23 cellular contexts compared by ENCODE assay signal in the genomic region with DNA sequence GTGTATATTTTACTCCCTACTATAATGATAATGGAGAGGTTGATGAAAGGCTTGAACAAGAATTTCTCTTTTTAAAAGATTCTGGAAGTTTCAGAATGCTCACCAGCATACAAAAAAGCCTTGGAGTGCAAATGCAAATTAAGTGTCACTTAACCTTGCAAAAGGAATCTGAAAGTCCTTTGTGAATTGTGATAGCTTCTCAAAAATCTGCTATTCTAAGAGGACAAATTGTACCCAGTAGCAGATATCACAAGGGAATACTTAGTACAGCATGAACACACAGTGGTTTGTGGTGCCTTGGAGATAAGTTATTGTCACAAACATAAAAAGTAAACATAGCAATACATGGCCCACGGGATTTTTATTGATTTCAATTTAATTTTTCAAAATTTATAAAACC.
"Had no signal": no experiment of that assay in that cellular context is flagged by ENCODE, and none has a peak within 500 bp of the region (broad histone marks: within the 10 kb centered on the region; RNA-seq: fewer than 3 reads in every experiment).

No MANE protein-coding gene starts in this region.

- H3K9me3 ChIP-seq: adrenal gland, ascending aorta, breast epithelium, sigmoid colon, upper lobe of left lung had no signal

- H3K36me3 Mint-ChIP-seq: activated CD8-positive, alpha-beta memory T cell treated with anti-CD3 and anti-CD28 coated beads, Interleukin-2, amount 10 ng/mL, durations not matched to agents 7 days and 5 days; activated naive CD8-positive, alpha-beta T cell; stimulated activated naive B cell treated with anti-CD40 and anti-IgM and Interleukin-4, amounts not matched to agents 10 μg/mL and 1 μg/mL and 100 μg/mL, for 72 hours had no signal

- H3K4me1 ChIP-seq: adrenal gland, ascending aorta, breast epithelium, foreskin keratinocyte, sigmoid colon, upper lobe of left lung had no signal

- H3K27me3 ChIP-seq: adrenal gland, ascending aorta, breast epithelium, foreskin keratinocyte, sigmoid colon, upper lobe of left lung had no signal

- H3K27ac ChIP-seq: adrenal gland, ascending aorta, breast epithelium, foreskin keratinocyte, left ventricle myocardium inferior, sigmoid colon, upper lobe of left lung had no signal

- H3K27me3 Mint-ChIP-seq: activated CD8-positive, alpha-beta memory T cell treated with anti-CD3 and anti-CD28 coated beads, Interleukin-2, amount 10 ng/mL, durations not matched to agents 7 days and 5 days; activated T-helper 17 cell treated with anti-CD3 and anti-CD28 coated beads, Interleukin-2, amount 50 U/mL, for 72 hours; stimulated activated naive B cell treated with anti-CD40 and anti-IgM and Interleukin-4, amounts not matched to agents 10 μg/mL and 1 μg/mL and 100 μg/mL, for 72 hours had no signal

- H3K27ac Mint-ChIP-seq: activated CD8-positive, alpha-beta memory T cell treated with anti-CD3 and anti-CD28 coated beads, Interleukin-2, amount 10 ng/mL, durations not matched to agents 7 days and 5 days; activated CD8-positive, alpha-beta T cell treated with anti-CD3 and anti-CD28 coated beads for 36 hours; activated naive CD8-positive, alpha-beta T cell; activated T-helper 17 cell treated with anti-CD3 and anti-CD28 coated beads, Interleukin-2, amount 50 U/mL, for 72 hours; nephron; stimulated activated naive B cell treated with anti-CD40 and anti-IgM and Interleukin-4, amounts not matched to agents 10 μg/mL and 1 μg/mL and 100 μg/mL, for 72 hours had no signal

- H3K4me3 ChIP-seq: adrenal gland, ascending aorta, breast epithelium, left ventricle myocardium inferior, sigmoid colon, smooth muscle cell, upper lobe of left lung had no signal

- H3K4me2 ChIP-seq: smooth muscle cell had no signal

- H3K36me3 ChIP-seq: adrenal gland, ascending aorta, breast epithelium, left ventricle myocardium inferior, sigmoid colon, upper lobe of left lung had no signal

- DNase-seq: activated CD4-positive, alpha-beta T cell treated with anti-CD3 and anti-CD28 coated beads for 48 hours; activated CD8-positive, alpha-beta memory T cell treated with anti-CD3 and anti-CD28 coated beads, Interleukin-2, amount 10 ng/mL, durations not matched to agents 7 days and 5 days; activated CD8-positive, alpha-beta T cell treated with anti-CD3 and anti-CD28 coated beads for 36 hours; activated T-cell treated with anti-CD3 and anti-CD28 coated beads, Interleukin-2, amount 50 U/mL, for 1 hour; adrenal gland; cerebellar nuclear complex; cortex of kidney; erythroblast; foreskin keratinocyte; left ventricle myocardium inferior; retina; sigmoid colon; stimulated activated CD4-positive, alpha-beta T cell treated with anti-CD3 and anti-CD28 coated beads, Interleukin-15, amount 100 ng/mL, for 24 hours; stimulated activated CD4-positive, alpha-beta T cell treated with anti-CD3 and anti-CD28 coated beads, Interleukin-2, amount 100 ng/mL, for 48 hours; stimulated activated CD8-positive, alpha-beta memory T cell treated with anti-CD3 and anti-CD28 coated beads, Interleukin-4, amount 100 ng/mL, for 48 hours; stimulated activated naive B cell treated with anti-CD40 and anti-IgM and Interleukin-4, amounts not matched to agents 10 μg/mL and 1 μg/mL and 100 μg/mL, for 72 hours; upper lobe of left lung had no signal

- ATAC-seq: activated CD8-positive, alpha-beta memory T cell treated with anti-CD3 and anti-CD28 coated beads, Interleukin-2, amount 10 ng/mL, durations not matched to agents 7 days and 5 days; activated CD8-positive, alpha-beta T cell treated with anti-CD3 and anti-CD28 coated beads for 36 hours; activated T-helper 17 cell treated with anti-CD3 and anti-CD28 coated beads, Interleukin-2, amount 50 U/mL, for 72 hours; foreskin keratinocyte; stimulated activated naive B cell treated with anti-CD40 and anti-IgM and Interleukin-4, amounts not matched to agents 10 μg/mL and 1 μg/mL and 100 μg/mL, for 72 hours had no signal

- H3K9me3 Mint-ChIP-seq: activated CD8-positive, alpha-beta T cell treated with anti-CD3 and anti-CD28 coated beads for 36 hours; activated T-helper 17 cell treated with anti-CD3 and anti-CD28 coated beads, Interleukin-2, amount 50 U/mL, for 72 hours had no signal

- H3K4me3 Mint-ChIP-seq: activated CD8-positive, alpha-beta memory T cell treated with anti-CD3 and anti-CD28 coated beads, Interleukin-2, amount 10 ng/mL, durations not matched to agents 7 days and 5 days; activated CD8-positive, alpha-beta T cell treated with anti-CD3 and anti-CD28 coated beads for 36 hours; activated naive CD8-positive, alpha-beta T cell; activated T-helper 17 cell treated with anti-CD3 and anti-CD28 coated beads, Interleukin-2, amount 50 U/mL, for 72 hours; nephron; stimulated activated naive B cell treated with anti-CD40 and anti-IgM and Interleukin-4, amounts not matched to agents 10 μg/mL and 1 μg/mL and 100 μg/mL, for 72 hours had no signal

- H3K4me1 Mint-ChIP-seq: activated CD8-positive, alpha-beta memory T cell treated with anti-CD3 and anti-CD28 coated beads, Interleukin-2, amount 10 ng/mL, durations not matched to agents 7 days and 5 days; activated T-helper 17 cell treated with anti-CD3 and anti-CD28 coated beads, Interleukin-2, amount 50 U/mL, for 72 hours; nephron; stimulated activated naive B cell treated with anti-CD40 and anti-IgM and Interleukin-4, amounts not matched to agents 10 μg/mL and 1 μg/mL and 100 μg/mL, for 72 hours had no signal
